Comparison of ENCODE assay signal across 15 cellular contexts in the genomic region with DNA sequence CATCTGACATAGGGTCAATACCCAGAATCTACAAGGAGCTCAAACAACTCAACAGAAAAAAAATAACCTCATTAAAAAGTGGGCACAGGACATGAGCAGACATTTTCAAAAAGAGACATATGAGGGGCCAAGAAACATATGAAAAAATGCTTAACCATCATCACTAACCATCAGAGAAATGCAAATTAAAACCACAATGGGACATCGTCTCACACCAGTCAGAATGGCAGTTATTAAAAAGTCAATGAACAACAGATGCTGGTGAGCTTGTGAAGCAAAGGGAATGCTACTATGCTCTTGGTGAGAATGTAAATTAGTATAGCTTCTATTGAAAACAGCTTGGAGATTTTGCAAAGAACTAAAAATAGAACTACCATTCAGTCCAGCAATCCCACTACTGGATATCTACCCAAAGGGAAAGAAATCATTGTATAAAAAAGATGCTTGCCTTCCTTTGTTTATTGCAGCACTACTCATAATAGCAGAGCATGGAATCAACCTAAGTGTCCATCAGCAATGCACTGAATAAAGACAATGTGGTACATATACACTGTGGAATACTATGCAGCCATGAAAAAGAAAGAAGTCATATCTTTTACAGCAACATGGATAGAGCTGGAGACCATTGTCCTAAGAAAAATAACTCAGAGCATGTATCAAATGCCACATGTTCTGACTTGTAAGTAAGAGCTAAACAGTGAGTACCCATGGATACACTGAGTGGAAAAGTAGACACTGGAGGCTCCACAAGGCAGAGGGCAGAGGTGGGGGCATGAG.
DNase-seq lines count a peak whose midpoint lies in the region; ATAC-seq, FAIRE-seq and TF ChIP-seq lines count a peak whose summit lies in the region.
"Had no signal": no experiment of that assay in that cellular context is flagged by ENCODE, and none has a peak within 500 bp of the region (broad histone marks: within the 10 kb centered on the region; RNA-seq: fewer than 3 reads in every experiment).

No MANE protein-coding gene starts in this region.

- H3K9me1 ChIP-seq in K562 (ENCODE audit: control insufficient read depth, insufficient read depth, low read length), result peaks cover 2% of the 10 kb centered on the region

- no peak overlapping the region for H2AFZ ChIP-seq in K562 (ENCODE audit: low read depth, low read length)

- no peak for TF ChIP-seq CTCF in K562 (IDR thresholded peaks at IDR 0.05 in 2 of 3, conservative IDR thresholded peaks at IDR 0.05 in 1 of 3; ENCODE audit: insufficient read depth in 2 of 3, low read depth in 1 of 3, low read length in 3 of 3)

- no peak for FAIRE-seq in K562 (lab: Jason Lieb, UNC)

- DNase-seq in K562 (ENCODE audit: extremely low read depth in 1 of 4, low spot score in 3 of 4) (no peak), NCI-H2171 (lab: John Stamatoyannopoulos, UW) (no peak), H7 (no peak)
- DNase-seq: AML-193, Calu3, NCI-H1048, NCI-H226, Right ventricle myocardium superior had no signal

- no peaks in the 10 kb centered on the region for H4K20me1 ChIP-seq in K562 (replicated peaks; ENCODE audit: control insufficient read depth, insufficient read depth, low read length)

- H3K4me2 ChIP-seq in K562 (ENCODE audit: insufficient read depth, low read length), result no peak overlapping the region

- CTCF ChIA-PET in K562 (lab: Yijun Ruan, JAX; ENCODE audit: low intra/inter-chr PET ratio), result no interaction called here

- H3K9me3 ChIP-seq in K562 (replicated peaks; ENCODE audit: control insufficient read depth, insufficient read depth, low read depth, low read length), result no peaks in the 10 kb centered on the region
- H3K9me3 ChIP-seq: HAP-1 had no signal

- no peak for TF ChIP-seq EP300 in K562 (IDR thresholded peaks at IDR 0.05; ENCODE audit: low read length)

- POLR2A ChIA-PET in K562 (lab: Yijun Ruan, JAX), result interaction anchor here (0.6 kb wide), 2 partner anchors 226 to 233 kb away, joined by 4 read pairs; no protein-coding TSS in a partner anchor

- in situ Hi-C loops in K562 (cut with MboI), result no loop called here

- WGBS in K562 (ENCODE audit: insufficient coverage, low coverage, missing lambda C conversion rate), result 6% methylated on average over 1 of the region's 1 CpG

- H3K27me3 ChIP-seq in K562 (ENCODE audit: control insufficient read depth in 2 of 2, insufficient read depth in 2 of 2, low read length in 2 of 2) (peaks cover 9 to 50% of the 10 kb centered on the region in 2 experiments; a peak in 4 of 5 replicates), H7 (ENCODE audit: control insufficient read depth, insufficient read depth, low read length) (no peaks in the 10 kb centered on the region)

- TF ChIP-seq RAD21 in K562 (CRISPR knock-in tag; conservative IDR thresholded peaks at IDR 0.05 in 1 of 2, IDR thresholded peaks at IDR 0.05 in 1 of 2), result no peak

- ATAC-seq in GM18870 (IDR thresholded peaks at IDR 0.05; ENCODE audit: unreplicated experiment) (peak; percentile 62), GM21423 (IDR thresholded peaks at IDR 0.05; ENCODE audit: unreplicated experiment) (peak; percentile 62), HG03159 (IDR thresholded peaks at IDR 0.05; ENCODE audit: unreplicated experiment) (peak; percentile 72), K562 (no peak), HG03469 (IDR thresholded peaks at IDR 0.05; ENCODE audit: unreplicated experiment) (no peak), GM18519 (IDR thresholded peaks at IDR 0.05; ENCODE audit: low FRiP score, unreplicated experiment) (no peak)
- ATAC-seq: Panc1 had no signal

- no peak overlapping the region for H3K9ac ChIP-seq in K562 (ENCODE audit: insufficient read depth in 1 of 2, low read depth in 2 of 2, low read length in 2 of 2)

- H3K27ac ChIP-seq in K562 (ENCODE audit: extremely low read depth, low read depth, low read length), result no peak overlapping the region

- intact Hi-C loops in K562 (cut with micrococcal nuclease), result no loop called here

- H3K4me3 ChIP-seq in K562, result no peak overlapping the region
- no peak overlapping the region for H3K4me3 ChIP-seq in H7 (ENCODE audit: insufficient read depth, low read depth, low read length)
- H3K4me3 ChIP-seq: HAP-1 had no signal

- H3K79me2 ChIP-seq in K562 (ENCODE audit: control insufficient read depth, insufficient read depth, low read length), result no peaks in the 10 kb centered on the region

- no TSS peak for BruUV-seq in K562 (replicated peaks; lab: Mats Ljungman, UMichigan)

- no peaks in the 10 kb centered on the region; a peak in 1 of 5 replicates for H3K4me1 ChIP-seq in K562 (replicated peaks in 1 of 2; ENCODE audit: control insufficient read depth in 2 of 2, insufficient read depth in 2 of 2, low read length in 2 of 2)
- H3K4me1 ChIP-seq: HAP-1 had no signal

- TF ChIP-seq POLR2A in K562 (conservative IDR thresholded peaks at IDR 0.05), result no peak

- H3K36me3 ChIP-seq in K562 (ENCODE audit: control insufficient read depth, insufficient read depth, low read length) (no peaks in the 10 kb centered on the region), H7 (replicated peaks; ENCODE audit: control insufficient read depth, insufficient read depth, low read length) (no peaks in the 10 kb centered on the region)
- H3K36me3 ChIP-seq: HAP-1 had no signal

TF ChIP-seq in K562, 482 proteins besides CTCF, POLR2A, EP300 and RAD21:
- TF ChIP-seq RBM25 (IDR thresholded peaks at IDR 0.05; ENCODE audit: low read depth, low read length, severe bottlenecking) (peak; percentile 87), TAF15 (IDR thresholded peaks at IDR 0.05; ENCODE audit: low read depth, low read length) (no peak), ZNF121 (CRISPR knock-in tag; conservative IDR thresholded peaks at IDR 0.05) (no peak), ZNF146 (CRISPR knock-in tag; IDR thresholded peaks at IDR 0.05; ENCODE audit: unreplicated experiment) (peak; percentile 94)
- TF ChIP-seq, protein P1, sequence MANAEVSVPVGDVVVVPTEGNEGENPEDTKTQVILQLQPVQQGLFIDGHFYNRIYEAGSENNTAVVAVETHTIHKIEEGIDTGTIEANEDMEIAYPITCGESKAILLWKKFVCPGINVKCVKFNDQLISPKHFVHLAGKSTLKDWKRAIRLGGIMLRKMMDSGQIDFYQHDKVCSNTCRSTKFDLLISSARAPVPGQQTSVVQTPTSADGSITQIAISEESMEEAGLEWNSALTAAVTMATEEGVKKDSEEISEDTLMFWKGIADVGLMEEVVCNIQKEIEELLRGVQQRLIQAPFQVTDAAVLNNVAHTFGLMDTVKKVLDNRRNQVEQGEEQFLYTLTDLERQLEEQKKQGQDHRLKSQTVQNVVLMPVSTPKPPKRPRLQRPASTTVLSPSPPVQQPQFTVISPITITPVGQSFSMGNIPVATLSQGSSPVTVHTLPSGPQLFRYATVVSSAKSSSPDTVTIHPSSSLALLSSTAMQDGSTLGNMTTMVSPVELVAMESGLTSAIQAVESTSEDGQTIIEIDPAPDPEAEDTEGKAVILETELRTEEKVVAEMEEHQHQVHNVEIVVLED (CRISPR knock-in tag; IDR thresholded peaks at IDR 0.05), result no peak

Comparison
In these comparisons a context has a peak if more than half of its experiments do, and no peak if none do; other contexts are left out.
1. ATAC-seq: peak in GM18870 (single experiment), GM21423 (single experiment) and HG03159 (single experiment); none in K562 (single experiment), HG03469 (single experiment) and GM18519 (single experiment).